28 cellular contexts compared by ENCODE assay signal in genomic region chr7:772392-772791, GRCh38. TPM values are rescaled to one million over a fixed set of nuclear protein-coding genes. Genes with fewer than 3 reads are reported as not detected.
A peak's percentile ranks its signal among the peaks of the same experiment; 100 is the strongest.
DNase-seq lines count a peak whose midpoint lies in the region; ATAC-seq and TF ChIP-seq lines count a peak whose summit lies in the region.
"Had no signal": no experiment of that assay in that cellular context is flagged by ENCODE, and none has a peak within 500 bp of the region (broad histone marks: within the 10 kb centered on the region; RNA-seq: fewer than 3 reads in every experiment).

No MANE protein-coding gene starts in this region.

- no peaks in the 10 kb centered on the region for H3K4me1 Mint-ChIP-seq in neural progenitor cell
- H3K4me1 Mint-ChIP-seq: CD14-positive monocyte had no signal

- no peak overlapping the region for H2AFZ ChIP-seq in mesenchymal stem cell (ENCODE audit: low read depth, low read length)
- H2AFZ ChIP-seq in neural progenitor cell (replicated peaks), result no peak overlapping the region

- H3K4me1 ChIP-seq in right atrium auricular region (peaks cover 0 to 29% of the 10 kb centered on the region in 2 donors), mesenchymal stem cell (ENCODE audit: control insufficient read depth, insufficient read depth, low read depth, low read length) (peaks cover 70% of the 10 kb centered on the region), stomach (peaks cover 22 to 47% (median 30%) of the 10 kb centered on the region in 4 donors), spleen (peaks cover 0 to 31% (median 20%) of the 10 kb centered on the region in 6 donors), neural progenitor cell (no peaks in the 10 kb centered on the region)
- H3K4me1 ChIP-seq: HAP-1 had no signal

- TF ChIP-seq POLR2A in stomach (IDR thresholded peaks at IDR 0.05), result no peak
- TF ChIP-seq POLR2A in spleen (IDR thresholded peaks at IDR 0.05), result no peak

- no peak overlapping the region for H3K27ac Mint-ChIP-seq in neural progenitor cell
- H3K27ac Mint-ChIP-seq: CD8-positive, alpha-beta memory T cell; HFFc6 had no signal

- no peak overlapping the region for H2BK120ac ChIP-seq in mesenchymal stem cell (ENCODE audit: low read depth, low read length)

- TF ChIP-seq CTCF in right atrium auricular region (IDR thresholded peaks at IDR 0.05), result no peak
- no peak for TF ChIP-seq CTCF in stomach (IDR thresholded peaks at IDR 0.05)
- no peak for TF ChIP-seq CTCF in spleen (IDR thresholded peaks at IDR 0.05 in 8 of 11, conservative IDR thresholded peaks at IDR 0.05 in 3 of 11)
- TF ChIP-seq CTCF in neural progenitor cell (IDR thresholded peaks at IDR 0.05), result no peak

- H2BK5ac ChIP-seq in mesenchymal stem cell (ENCODE audit: low read depth, low read length, poor library complexity, severe bottlenecking), result no peak overlapping the region

- peaks cover 2% of the 10 kb centered on the region for H3K9me3 Mint-ChIP-seq in neural progenitor cell
- H3K9me3 Mint-ChIP-seq: HFFc6 had no signal

- H3K23ac ChIP-seq in mesenchymal stem cell (ENCODE audit: low read length in 2 of 2), result no peak overlapping the region

- H3K9me3 ChIP-seq in right atrium auricular region, result no peaks in the 10 kb centered on the region
- H3K9me3 ChIP-seq in mesenchymal stem cell (ENCODE audit: control insufficient read depth, low read length), result no peaks in the 10 kb centered on the region
- H3K9me3 ChIP-seq in stomach, result no peaks in the 10 kb centered on the region
- H3K9me3 ChIP-seq in spleen, result no peaks in the 10 kb centered on the region
- H3K9me3 ChIP-seq in neural progenitor cell (ENCODE audit: low read depth), result no peaks in the 10 kb centered on the region
- H3K9me3 ChIP-seq: HAP-1, MG63 had no signal

- H3K36me3 Mint-ChIP-seq in neural progenitor cell, result peaks cover 13% of the 10 kb centered on the region

- no peak overlapping the region for H3K18ac ChIP-seq in mesenchymal stem cell (ENCODE audit: low read depth in 1 of 2, low read length in 2 of 2)

- no peak for ATAC-seq in Right ventricle myocardium superior (ENCODE audit: poor library complexity)
- no peak for ATAC-seq in GM18498 (IDR thresholded peaks at IDR 0.05; ENCODE audit: unreplicated experiment)
- ATAC-seq: GM12878, Panc1 had no signal

- H3K27me3 ChIP-seq in right atrium auricular region (no peaks in the 10 kb centered on the region), mesenchymal stem cell (ENCODE audit: control insufficient read depth in 1 of 2, insufficient read depth in 1 of 2, low read length in 2 of 2) (no peaks in the 10 kb centered on the region), stomach (no peaks in the 10 kb centered on the region), spleen (replicated peaks in 1 of 7) (no peaks in the 10 kb centered on the region), neural progenitor cell (no peaks in the 10 kb centered on the region)
- H3K27me3 ChIP-seq: BE2C, MG63 had no signal

- WGBS in mesenchymal stem cell, result 92% methylated on average over 13 of the region's 13 CpGs
- 88 to 96% (median 91%) methylated on average over 13 of the region's 13 CpGs for WGBS in stomach, 5 donors
- 91 to 100% (median 96%) methylated on average over 1 to 13 of the region's 13 CpGs for WGBS in spleen, 5 donors

- no peak overlapping the region for H3K4ac ChIP-seq in mesenchymal stem cell (ENCODE audit: low read depth in 1 of 2, low read length in 2 of 2)

- no peak overlapping the region for H2BK12ac ChIP-seq in mesenchymal stem cell (ENCODE audit: low read length in 2 of 2)

- H3K27ac ChIP-seq in right atrium auricular region, result peak overlapping the region; percentile 73 to 84
- peak overlapping the region; percentile 1 for H3K27ac ChIP-seq in mesenchymal stem cell (ENCODE audit: low read length, poor library complexity, severe bottlenecking)
- peak overlapping the region in 3 of 5 donors; percentile 73 to 90 (median 82) for H3K27ac ChIP-seq in stomach
- peak overlapping the region in 3 of 8 donors; percentile 75 to 80 (median 75) for H3K27ac ChIP-seq in spleen
- H3K27ac ChIP-seq in neural progenitor cell, result no peak overlapping the region
- H3K27ac ChIP-seq: 22Rv1 had no signal

- H4K20me1 ChIP-seq in neural progenitor cell (ENCODE audit: low read depth), result no peaks in the 10 kb centered on the region

- no peak overlapping the region for H2AK5ac ChIP-seq in mesenchymal stem cell (ENCODE audit: low read length, severe bottlenecking)

- no peak for TF ChIP-seq EP300 in stomach (IDR thresholded peaks at IDR 0.05)

- H4K91ac ChIP-seq in mesenchymal stem cell (ENCODE audit: low read length), result no peak overlapping the region

- H4K8ac ChIP-seq in mesenchymal stem cell (ENCODE audit: low read length), result no peak overlapping the region

- H3K4me2 ChIP-seq in mesenchymal stem cell (ENCODE audit: low read length, poor library complexity, severe bottlenecking), result no peak overlapping the region
- H3K4me2 ChIP-seq in neural progenitor cell, result no peak overlapping the region

- intact Hi-C loops in Right ventricle myocardium superior (cut with DNase I) (loop anchor here (5.0 kb wide), 1 partner anchor 450 kb away; no protein-coding TSS in a partner anchor), stomach (cut with DNase I; ENCODE audit: low total_unique reads) (loop anchor here (10.0 kb wide), 1 partner anchor 448 kb away; no protein-coding TSS in a partner anchor), spleen (cut with DNase I; ENCODE audit: low total_unique reads) (loop anchor here (5.0 kb wide), 1 partner anchor 450 kb away; no protein-coding TSS in a partner anchor)

- H3K79me1 ChIP-seq in mesenchymal stem cell (replicated peaks; ENCODE audit: low read length, poor library complexity, severe bottlenecking), result peaks cover 26% of the 10 kb centered on the region

- H3F3A ChIP-seq in neural progenitor cell (ENCODE audit: low read depth), result peaks cover 6% of the 10 kb centered on the region

- no peak overlapping the region for H2BK15ac ChIP-seq in mesenchymal stem cell (ENCODE audit: low read depth, poor library complexity, severe bottlenecking)

- no peak for DNase-seq in right atrium auricular region (ENCODE audit: low spot score)
- DNase-seq in Right ventricle myocardium superior, result no peak
- DNase-seq in mesenchymal stem cell, result no peak
- no peak for DNase-seq in stomach
- no peak for DNase-seq in spleen
- no peak for DNase-seq in NCI-H2081 treated with DMSO at 0.1 percent for 48 hours (lab: John Stamatoyannopoulos, UW)
- no peak for DNase-seq in neural progenitor cell (ENCODE audit: low spot score)
- DNase-seq: BE2C; CD8-positive, alpha-beta memory T cell; DMS 273 treated with DMSO at 0.1 percent for 48 hours; DMS79; EL; GDM1; GOT3; HFFc6; KBM-7; MG63; NCI-H1105 treated with DMSO at 0.1 percent for 48 hours; NCI-H146; NCI-H2029; NCI-H2227 treated with DMSO at 0.1 percent for 48 hours; NCI-H526 treated with DMSO at 0.1 percent for 48 hours had no signal

- H3K36me3 ChIP-seq in right atrium auricular region (peaks cover 13% of the 10 kb centered on the region), mesenchymal stem cell (ENCODE audit: control insufficient read depth in 1 of 2, insufficient read depth in 2 of 2, low read depth in 1 of 2, low read length in 2 of 2) (peaks cover 33 to 54% of the 10 kb centered on the region in 2 experiments), stomach (peaks cover 0 to 68% (median 58%) of the 10 kb centered on the region in 4 donors), spleen (peaks cover 0 to 84% (median 8%) of the 10 kb centered on the region in 6 donors), neural progenitor cell (peaks cover 3% of the 10 kb centered on the region)

- H3K4me3 ChIP-seq in right atrium auricular region, result no peak overlapping the region
- H3K4me3 ChIP-seq in mesenchymal stem cell (ENCODE audit: insufficient read depth in 1 of 2, low read depth in 1 of 2, low read length in 2 of 2), result no peak overlapping the region
- H3K4me3 ChIP-seq in stomach, result no peak overlapping the region
- H3K4me3 ChIP-seq in spleen, result no peak overlapping the region
- H3K4me3 ChIP-seq in neural progenitor cell, result no peak overlapping the region
- H3K4me3 ChIP-seq: GM12878, HAP-1, MG63 had no signal

- H3K27me3 Mint-ChIP-seq in neural progenitor cell (ENCODE audit: insufficient read depth, low read depth), result peaks cover 2% of the 10 kb centered on the region
- H3K27me3 Mint-ChIP-seq: CD8-positive, alpha-beta memory T cell had no signal

- no peaks in the 10 kb centered on the region for H3K79me2 ChIP-seq in neural progenitor cell (ENCODE audit: low read depth)

- H3K9ac ChIP-seq in mesenchymal stem cell (ENCODE audit: low read length) (no peak overlapping the region), neural progenitor cell (no peak overlapping the region)

- no peak overlapping the region for H3K4me3 Mint-ChIP-seq in neural progenitor cell
- H3K4me3 Mint-ChIP-seq: CD14-positive monocyte, HFFc6 had no signal

- H3K14ac ChIP-seq in mesenchymal stem cell (ENCODE audit: low read length in 2 of 2), result no peak overlapping the region

RNA-seq across cellular contexts. Expression of gene PRKAR1B, which starts 45.3 kb away (rescaled TPM):
- 10 to 100 TPM; 15.1 to 15.9 TPM for total RNA-seq in right atrium auricular region
- total RNA-seq in Right ventricle myocardium superior, result 16.5 TPM
- polyA plus RNA-seq in mesenchymal stem cell (2013, experiment 1 of 2), result 5.7 TPM
- polyA plus RNA-seq in mesenchymal stem cell (2013, experiment 2 of 2), result 5.0 TPM
- 10 to 100 TPM in 4 of 5 donors, 1 to 10 TPM in 1; 4.5 to 45.8 (median 15.2) TPM for total RNA-seq in stomach
- polyA plus RNA-seq in stomach, result 1 to 10 TPM; 5.0 to 9.3 (median 7.8) TPM
- 10 to 100 TPM; 20.8 to 39.5 (median 23.8) TPM for total RNA-seq in spleen
- polyA plus RNA-seq in spleen, result 10 to 100 TPM in 2 of 3 donors, 1 to 10 TPM in 1; 9.9 to 30.2 (median 13.9) TPM
- total RNA-seq in neural progenitor cell (ENCODE audit: low replicate concordance), result 11.8 and 15.6 TPM in 2 replicates

RNA-seq across cellular contexts. Expression of gene DNAAF5, which starts 45.9 kb away (rescaled TPM):
- total RNA-seq in right atrium auricular region (10 to 100 TPM; 19.0 to 35.5 TPM), Right ventricle myocardium superior (19.3 TPM), stomach (100 to 1,000 TPM in 1 of 5 donors, 10 to 100 TPM in 3, 1 to 10 TPM in 1; 9.2 to 210 (median 33.3) TPM), spleen (10 to 100 TPM; 13.7 to 22.4 (median 21.2) TPM), neural progenitor cell (ENCODE audit: low replicate concordance) (23.5 and 45.2 TPM in 2 replicates)
- polyA plus RNA-seq in mesenchymal stem cell (2013, experiment 1 of 2), result 20.2 TPM
- polyA plus RNA-seq in mesenchymal stem cell (2013, experiment 2 of 2), result 15.3 TPM
- polyA plus RNA-seq in stomach (10 to 100 TPM in 2 of 3 donors, 1 to 10 TPM in 1; 6.7 to 15.1 (median 10.2) TPM), spleen (1 to 10 TPM; 7.5 to 8.4 (median 7.7) TPM)

RNA-seq across cellular contexts. Expression of gene SUN1, which starts 59.9 kb away (rescaled TPM):
- 10 to 100 TPM; 84.4 to 97.5 TPM for total RNA-seq in right atrium auricular region
- total RNA-seq in Right ventricle myocardium superior, result 177 TPM
- polyA plus RNA-seq in mesenchymal stem cell (2013, experiment 1 of 2), result 67.0 TPM
- polyA plus RNA-seq in mesenchymal stem cell (2013, experiment 2 of 2), result 68.6 TPM
- total RNA-seq in stomach, result 100 to 1,000 TPM; 103 to 242 (median 159) TPM
- 10 to 100 TPM; 15.9 to 58.9 (median 21.7) TPM for polyA plus RNA-seq in stomach
- 100 to 1,000 TPM; 103 to 181 (median 154) TPM for total RNA-seq in spleen
- 10 to 100 TPM; 33.2 to 59.5 (median 54.9) TPM for polyA plus RNA-seq in spleen
- total RNA-seq in neural progenitor cell (ENCODE audit: low replicate concordance), result 104 and 131 TPM in 2 replicates
